ENCODE assay signal across 31 cellular contexts in genomic region chr18:8684577-8684976, GRCh38. TPM values are rescaled to one million over a fixed set of nuclear protein-coding genes. Genes with fewer than 3 reads are reported as not detected.
"Had no signal": no experiment of that assay in that cellular context is flagged by ENCODE, and none has a peak within 500 bp of the region (broad histone marks: within the 10 kb centered on the region; RNA-seq: fewer than 3 reads in every experiment).

No MANE protein-coding gene starts in this region.

- H3K36me3 ChIP-seq: ascending aorta, brain microvascular endothelial cell, gastroesophageal sphincter, sigmoid colon, thoracic aorta, vagina had no signal

- H3K27me3 ChIP-seq: ascending aorta, brain microvascular endothelial cell, gastroesophageal sphincter, sigmoid colon, vagina had no signal

- H3K27me3 Mint-ChIP-seq: activated CD4-positive, alpha-beta memory T cell treated with anti-CD3 and anti-CD28 coated beads, Interleukin-2, amount 10 ng/mL, durations not matched to agents 7 days and 5 days; activated T-cell treated with anti-CD3 and anti-CD28 coated beads, Interleukin-2, amount 50 U/mL, for 24 hours; stimulated activated naive CD8-positive, alpha-beta T cell treated with anti-CD3 and anti-CD28 coated beads, Interleukin-15, Interleukin-2, amounts not matched to agents 100 ng/mL and 50 ng/mL, for 24 hours had no signal

- H3K4me3 ChIP-seq: ascending aorta, gastroesophageal sphincter, psoas muscle, sigmoid colon, thoracic aorta, vagina had no signal

- H3K4me1 ChIP-seq: ascending aorta, psoas muscle had no signal

- ATAC-seq: gastroesophageal sphincter; left colon; naive thymus-derived CD4-positive, alpha-beta T cell; stimulated activated effector memory CD8-positive, alpha-beta T cell treated with anti-CD3 and anti-CD28 coated beads, Interleukin-12 subunit alpha, Interleukin-12 subunit beta, amount 100 ng/mL, for 72 hours had no signal

- H3K27ac Mint-ChIP-seq: activated CD4-positive, alpha-beta memory T cell treated with anti-CD3 and anti-CD28 coated beads, Interleukin-2, amount 10 ng/mL, durations not matched to agents 7 days and 5 days; activated CD4-positive, alpha-beta T cell treated with anti-CD3 and anti-CD28 coated beads, Interleukin-2, amount 10 ng/mL, durations not matched to agents 24 days and 14 days; activated naive CD4-positive, alpha-beta T cell treated with anti-CD3 and anti-CD28 coated beads, Interleukin-2, amount 10 ng/mL, durations not matched to agents 7 days and 5 days; activated naive CD8-positive, alpha-beta T cell treated with anti-CD3 and anti-CD28 coated beads, Interleukin-2, amount 10 ng/mL, durations not matched to agents 7 days and 5 days; activated T-cell treated with anti-CD3 and anti-CD28 coated beads, Interleukin-2, amount 50 U/mL, for 24 hours; stimulated activated effector memory CD8-positive, alpha-beta T cell treated with anti-CD3 and anti-CD28 coated beads, Interleukin-12 subunit alpha, Interleukin-12 subunit beta, amount 100 ng/mL, for 72 hours; stimulated activated naive CD8-positive, alpha-beta T cell treated with anti-CD3 and anti-CD28 coated beads, Interleukin-15, Interleukin-2, amounts not matched to agents 100 ng/mL and 50 ng/mL, for 24 hours; T-helper 1 cell treated with Interleukin-12 subunit alpha and Interleukin-12 subunit beta and Interleukin-4 antibody, amounts not matched to agents 30 μg/mL and 1 μg/mL, for 36 hours had no signal

- H3K4me3 Mint-ChIP-seq: activated CD4-positive, alpha-beta memory T cell treated with anti-CD3 and anti-CD28 coated beads, Interleukin-2, amount 10 ng/mL, durations not matched to agents 7 days and 5 days; activated CD4-positive, alpha-beta T cell treated with anti-CD3 and anti-CD28 coated beads, Interleukin-2, amount 10 ng/mL, durations not matched to agents 24 days and 14 days; activated naive CD4-positive, alpha-beta T cell treated with anti-CD3 and anti-CD28 coated beads, Interleukin-2, amount 10 ng/mL, durations not matched to agents 7 days and 5 days; activated naive CD8-positive, alpha-beta T cell treated with anti-CD3 and anti-CD28 coated beads, Interleukin-2, amount 10 ng/mL, durations not matched to agents 7 days and 5 days; activated T-cell treated with anti-CD3 and anti-CD28 coated beads, Interleukin-2, amount 50 U/mL, for 24 hours; mesothelial cell of epicardium; naive thymus-derived CD4-positive, alpha-beta T cell; stimulated activated effector memory CD8-positive, alpha-beta T cell treated with anti-CD3 and anti-CD28 coated beads, Interleukin-12 subunit alpha, Interleukin-12 subunit beta, amount 100 ng/mL, for 72 hours; stimulated activated naive CD8-positive, alpha-beta T cell treated with anti-CD3 and anti-CD28 coated beads, Interleukin-15, Interleukin-2, amounts not matched to agents 100 ng/mL and 50 ng/mL, for 24 hours; T-helper 1 cell treated with Interleukin-12 subunit alpha and Interleukin-12 subunit beta and Interleukin-4 antibody, amounts not matched to agents 30 μg/mL and 1 μg/mL, for 36 hours; type B pancreatic cell had no signal

- H3K79me2 ChIP-seq: parathyroid adenoma had no signal

- H3K4me1 Mint-ChIP-seq: activated CD4-positive, alpha-beta memory T cell treated with anti-CD3 and anti-CD28 coated beads, Interleukin-2, amount 10 ng/mL, durations not matched to agents 7 days and 5 days; activated naive CD4-positive, alpha-beta T cell treated with anti-CD3 and anti-CD28 coated beads, Interleukin-2, amount 10 ng/mL, durations not matched to agents 7 days and 5 days; activated naive CD8-positive, alpha-beta T cell treated with anti-CD3 and anti-CD28 coated beads, Interleukin-2, amount 10 ng/mL, durations not matched to agents 7 days and 5 days; stimulated activated effector memory CD8-positive, alpha-beta T cell treated with anti-CD3 and anti-CD28 coated beads, Interleukin-12 subunit alpha, Interleukin-12 subunit beta, amount 100 ng/mL, for 72 hours had no signal

- H3K9ac ChIP-seq: parathyroid adenoma had no signal

- H3K9me3 Mint-ChIP-seq: activated CD4-positive, alpha-beta memory T cell treated with anti-CD3 and anti-CD28 coated beads, Interleukin-2, amount 10 ng/mL, durations not matched to agents 7 days and 5 days; activated CD4-positive, alpha-beta T cell treated with anti-CD3 and anti-CD28 coated beads, Interleukin-2, amount 10 ng/mL, durations not matched to agents 24 days and 14 days; activated naive CD4-positive, alpha-beta T cell treated with anti-CD3 and anti-CD28 coated beads, Interleukin-2, amount 10 ng/mL, durations not matched to agents 7 days and 5 days; activated naive CD8-positive, alpha-beta T cell treated with anti-CD3 and anti-CD28 coated beads, Interleukin-2, amount 10 ng/mL, durations not matched to agents 7 days and 5 days; activated T-cell treated with anti-CD3 and anti-CD28 coated beads, Interleukin-2, amount 50 U/mL, for 24 hours; mesothelial cell of epicardium; naive thymus-derived CD4-positive, alpha-beta T cell; stimulated activated effector memory CD8-positive, alpha-beta T cell treated with anti-CD3 and anti-CD28 coated beads, Interleukin-12 subunit alpha, Interleukin-12 subunit beta, amount 100 ng/mL, for 72 hours; stimulated activated naive CD8-positive, alpha-beta T cell treated with anti-CD3 and anti-CD28 coated beads, Interleukin-15, Interleukin-2, amounts not matched to agents 100 ng/mL and 50 ng/mL, for 24 hours; T-helper 1 cell treated with Interleukin-12 subunit alpha and Interleukin-12 subunit beta and Interleukin-4 antibody, amounts not matched to agents 30 μg/mL and 1 μg/mL, for 36 hours had no signal

- H2AFZ ChIP-seq: parathyroid adenoma had no signal

- DNase-seq: activated CD4-positive, alpha-beta memory T cell treated with anti-CD3 and anti-CD28 coated beads, Interleukin-2, amount 10 ng/mL, durations not matched to agents 7 days and 5 days; activated CD4-positive, alpha-beta T cell treated with anti-CD3 and anti-CD28 coated beads, Interleukin-2, amount 10 ng/mL, durations not matched to agents 24 days and 14 days; activated CD4-positive, CD25-positive, alpha-beta regulatory T cell treated with anti-CD3 and anti-CD28 coated beads, Interleukin-2, amount 50 U/mL, for 72 hours; activated CD8-positive, alpha-beta memory T cell treated with anti-CD3 and anti-CD28 coated beads, Interleukin-2, amount 50 U/mL, for 48 hours; activated gamma-delta T cell; activated naive CD4-positive, alpha-beta T cell treated with anti-CD3 and anti-CD28 coated beads, Interleukin-2, amount 10 ng/mL, durations not matched to agents 7 days and 5 days; activated naive CD8-positive, alpha-beta T cell treated with anti-CD3 and anti-CD28 coated beads, Interleukin-2, amount 10 ng/mL, durations not matched to agents 7 days and 5 days; activated T-cell treated with anti-CD3 and anti-CD28 coated beads, Interleukin-2, amount 50 U/mL, for 24 hours; brain microvascular endothelial cell; head of caudate nucleus; hippocampal formation; kidney; left colon; naive thymus-derived CD4-positive, alpha-beta T cell; nucleus accumbens; psoas muscle; sigmoid colon; small intestine; stimulated activated CD4-positive, alpha-beta T cell treated with anti-CD3 and anti-CD28 coated beads, Interleukin-4, amount 100 ng/mL, for 24 hours; T-helper 9 cell had no signal

- H3K27ac ChIP-seq: ascending aorta, brain microvascular endothelial cell, gastroesophageal sphincter, parathyroid adenoma, psoas muscle, sigmoid colon, VCaP had no signal

- H3K36me3 Mint-ChIP-seq: activated naive CD4-positive, alpha-beta T cell treated with anti-CD3 and anti-CD28 coated beads, Interleukin-2, amount 10 ng/mL, durations not matched to agents 7 days and 5 days; activated naive CD8-positive, alpha-beta T cell treated with anti-CD3 and anti-CD28 coated beads, Interleukin-2, amount 10 ng/mL, durations not matched to agents 7 days and 5 days; mesothelial cell of epicardium; naive thymus-derived CD4-positive, alpha-beta T cell; stimulated activated effector memory CD8-positive, alpha-beta T cell treated with anti-CD3 and anti-CD28 coated beads, Interleukin-12 subunit alpha, Interleukin-12 subunit beta, amount 100 ng/mL, for 72 hours; type B pancreatic cell had no signal

- H3K9me3 ChIP-seq: ascending aorta, gastroesophageal sphincter, psoas muscle, sigmoid colon, thoracic aorta, vagina had no signal

RNA-seq across cellular contexts. Expression of gene MTCL1, which starts 20.8 kb away (rescaled TPM):
- polyA plus RNA-seq: naive thymus-derived CD4-positive, alpha-beta T cell had no signal
